In the genomic region with DNA sequence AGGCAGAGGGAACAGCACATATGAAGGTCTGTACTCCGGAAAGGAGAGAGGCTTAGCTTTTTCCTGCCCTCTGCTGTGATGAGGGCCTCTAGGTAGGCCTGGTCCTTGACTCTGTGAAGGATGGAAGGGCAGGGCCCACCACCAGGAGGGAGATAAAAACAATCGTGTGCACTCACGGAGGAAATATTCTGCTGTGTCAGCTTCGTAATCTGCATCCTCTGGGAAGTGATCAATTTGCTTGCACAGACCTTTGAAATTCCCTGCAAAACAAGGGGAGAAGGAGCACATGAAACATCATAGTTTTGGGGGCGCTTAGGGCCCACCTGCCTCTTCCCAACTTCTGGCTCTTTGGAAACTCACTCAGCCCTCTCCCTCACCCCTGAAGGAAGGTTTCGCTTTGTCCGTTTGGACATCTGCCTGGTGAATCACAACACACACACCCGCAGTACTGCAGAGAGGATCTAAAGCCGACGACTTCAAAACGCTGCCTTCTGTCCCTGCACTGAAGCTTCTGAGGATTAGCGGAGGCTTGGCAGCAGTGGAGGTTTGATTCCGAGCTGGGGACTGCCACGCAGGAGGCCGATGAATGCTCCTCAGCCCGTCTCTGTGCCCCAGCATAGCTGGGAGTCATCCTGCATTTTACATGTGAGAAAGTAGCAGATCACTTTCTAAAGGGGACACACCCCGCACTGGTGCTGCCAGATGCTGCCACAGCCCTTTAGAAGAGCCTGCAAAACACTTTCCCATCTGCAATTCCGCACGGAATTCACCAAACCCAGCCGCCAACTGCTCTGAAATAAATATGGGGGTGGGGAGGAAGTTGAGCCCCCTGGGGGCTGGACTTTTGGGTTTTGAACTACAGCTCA, we compare ENCODE assay signal across 16 cellular contexts. TPM values are rescaled to one million over a fixed set of nuclear protein-coding genes. Genes with fewer than 3 reads are reported as not detected.
DNase-seq lines count a peak whose midpoint lies in the region; ATAC-seq and TF ChIP-seq lines count a peak whose summit lies in the region.
"Had no signal": no experiment of that assay in that cellular context is flagged by ENCODE, and none has a peak within 500 bp of the region (broad histone marks: within the 10 kb centered on the region; RNA-seq: fewer than 3 reads in every experiment).

No MANE protein-coding gene starts in this region.

- no peak overlapping the region for H4K8ac ChIP-seq in IMR-90 (ENCODE audit: low read depth in 2 of 2, low read length in 2 of 2)

- H3K9ac ChIP-seq in IMR-90 (ENCODE audit: low read depth, low read length) = no peak overlapping the region
- H3K9ac ChIP-seq: KMS-11 had no signal

- intact Hi-C loops in IMR-90 (cut with micrococcal nuclease) = no loop called here

- TF ChIP-seq CTCF in IMR-90 (conservative IDR thresholded peaks at IDR 0.05; ENCODE audit: low read depth, low read length) = no peak

- no peaks in the 10 kb centered on the region for H3K4me1 Mint-ChIP-seq in activated naive CD8-positive, alpha-beta T cell treated with anti-CD3 and anti-CD28 coated beads, Interleukin-2, amount 50 U/mL, for 24 hours

- no peaks in the 10 kb centered on the region for H3K36me3 Mint-ChIP-seq in activated naive CD8-positive, alpha-beta T cell treated with anti-CD3 and anti-CD28 coated beads, Interleukin-2, amount 50 U/mL, for 24 hours (ENCODE audit: low read depth)
- H3K36me3 Mint-ChIP-seq: memory B cell had no signal

- H4K91ac ChIP-seq in IMR-90 (ENCODE audit: insufficient read depth, low read depth, low read length) = no peak overlapping the region

- no peak overlapping the region for H3K4me3 Mint-ChIP-seq in activated naive CD8-positive, alpha-beta T cell treated with anti-CD3 and anti-CD28 coated beads, Interleukin-2, amount 50 U/mL, for 24 hours
- H3K4me3 Mint-ChIP-seq: memory B cell, WTC11 had no signal

- 35% methylated on average over 9 of the region's 20 CpGs; no CpG with 5 or more reads in 1 of the 2 experiments for WGBS in IMR-90 (ENCODE audit: extremely low coverage in 2 of 2, insufficient read length in 1 of 2), 2 experiments

- dilution Hi-C loops in IMR-90 (cut with HindIII; ENCODE audit: low sequenced_read_pairs, unreplicated experiment) = no loop called here

- H4K5ac ChIP-seq in IMR-90 (ENCODE audit: low read depth, low read length) = no peak overlapping the region

- H3K4me1 ChIP-seq in IMR-90 (ENCODE audit: control insufficient read depth, insufficient read depth, low read length) = no peaks in the 10 kb centered on the region
- H3K4me1 ChIP-seq: psoas muscle had no signal

- DNase-seq in AG08395 (ENCODE audit: low spot score) = peak; percentile 90
- peak; percentile 67 for DNase-seq in IMR-90
- DNase-seq in cerebellar cortex (ENCODE audit: low spot score) = peak; percentile 54
- DNase-seq in myocyte (ENCODE audit: low read depth) = peak; percentile 58
- no peak for DNase-seq in activated naive CD8-positive, alpha-beta T cell treated with anti-CD3 and anti-CD28 coated beads, Interleukin-2, amount 50 U/mL, for 24 hours
- no peak for DNase-seq in cerebellar nuclear complex (lab: John Stamatoyannopoulos, UW)
- no peak for DNase-seq in NCI-H1436 (lab: John Stamatoyannopoulos, UW)
- DNase-seq: cortex of kidney; hypothalamus; NCI-H345; psoas muscle; stimulated activated CD4-positive, alpha-beta T cell treated with anti-CD3 and anti-CD28 coated beads, Interleukin-4, amount 100 ng/mL, for 4 hours had no signal

- H3K9me3 Mint-ChIP-seq in activated naive CD8-positive, alpha-beta T cell treated with anti-CD3 and anti-CD28 coated beads, Interleukin-2, amount 50 U/mL, for 24 hours = peaks cover 3% of the 10 kb centered on the region
- H3K9me3 Mint-ChIP-seq: memory B cell had no signal

- H3K4ac ChIP-seq in IMR-90 (ENCODE audit: low read depth, low read length) = no peak overlapping the region

- peak overlapping the region; percentile 26 for H3K4me2 ChIP-seq in IMR-90 (ENCODE audit: low read depth, low read length)
- H3K4me2 ChIP-seq: KMS-11 had no signal

- no peak overlapping the region for H3K27ac Mint-ChIP-seq in activated naive CD8-positive, alpha-beta T cell treated with anti-CD3 and anti-CD28 coated beads, Interleukin-2, amount 50 U/mL, for 24 hours
- H3K27ac Mint-ChIP-seq: memory B cell, WTC11 had no signal

- in situ Hi-C loops in IMR-90 (cut with MboI; ENCODE audit: low sequenced_read_pairs) = no loop called here

- H3K14ac ChIP-seq in IMR-90 (replicated peaks; ENCODE audit: low read depth, low read length) = 0 out of 2 replicates have a peak overlapping the region, but pooled peaks have one; percentile 52

- no peaks in the 10 kb centered on the region for H3K9me1 ChIP-seq in IMR-90 (ENCODE audit: insufficient read depth, low read length)

- no TSS peak for BruUV-seq in IMR-90 (replicated peaks; lab: Mats Ljungman, UMichigan)

- H4K20me1 ChIP-seq in IMR-90 (ENCODE audit: insufficient read depth, low read length) = no peaks in the 10 kb centered on the region

- H3K79me1 ChIP-seq in IMR-90 (ENCODE audit: low read depth in 1 of 2, low read length in 2 of 2) = no peaks in the 10 kb centered on the region

- TF ChIP-seq RAD21 in IMR-90 (IDR thresholded peaks at IDR 0.05; ENCODE audit: low read length) = no peak

- H3K4me3 ChIP-seq in IMR-90 (ENCODE audit: insufficient read depth, low read depth, low read length) = peak overlapping the region; percentile 6; the same call in 1 of the 2 replicates
- H3K4me3 ChIP-seq: psoas muscle had no signal

- H2BK120ac ChIP-seq in IMR-90 (ENCODE audit: low read depth, low read length) = no peak overlapping the region

- TF ChIP-seq POLR2A in IMR-90 (IDR thresholded peaks at IDR 0.05; ENCODE audit: low read depth, low read length) = no peak

- peaks cover 31% of the 10 kb centered on the region for H3K27me3 Mint-ChIP-seq in activated naive CD8-positive, alpha-beta T cell treated with anti-CD3 and anti-CD28 coated beads, Interleukin-2, amount 50 U/mL, for 24 hours

- no peak overlapping the region for H3K56ac ChIP-seq in IMR-90 (ENCODE audit: extremely low read depth, insufficient read depth, low read length)

- CTCF ChIA-PET in IMR-90 (lab: Yijun Ruan, JAX) = no interaction called here

- no peaks in the 10 kb centered on the region for H3K9me3 ChIP-seq in IMR-90 (ENCODE audit: control insufficient read depth, insufficient read depth, low read length)
- H3K9me3 ChIP-seq: psoas muscle had no signal

- no peak overlapping the region for H2BK15ac ChIP-seq in IMR-90 (ENCODE audit: low read depth, low read length)

- ATAC-seq in IMR-90 (ENCODE audit: low read depth) = peak; percentile 88
- no peak for ATAC-seq in activated naive CD8-positive, alpha-beta T cell treated with anti-CD3 and anti-CD28 coated beads, Interleukin-2, amount 50 U/mL, for 24 hours
- no peak for ATAC-seq in GM21360 (IDR thresholded peaks at IDR 0.05; ENCODE audit: unreplicated experiment)
- ATAC-seq: psoas muscle, WTC11 had no signal

- 0 out of 2 replicates have a peak overlapping the region, but pooled peaks have one; percentile 14 for H3K23ac ChIP-seq in IMR-90 (ENCODE audit: low read depth, low read length)

- no peak overlapping the region for H2BK5ac ChIP-seq in IMR-90 (ENCODE audit: low read depth, low read length, poor library complexity, severe bottlenecking)

- H2AK5ac ChIP-seq in IMR-90 (ENCODE audit: low read depth, low read length) = 0 out of 2 replicates have a peak overlapping the region, but pooled peaks have one; percentile 24

- peaks cover 61% of the 10 kb centered on the region for H3K27me3 ChIP-seq in IMR-90 (ENCODE audit: control insufficient read depth, insufficient read depth, low read length)

- no peak overlapping the region for H3K18ac ChIP-seq in IMR-90 (ENCODE audit: low read depth, low read length)

- H2AFZ ChIP-seq in IMR-90 (replicated peaks; ENCODE audit: low read length, poor library complexity) = peak overlapping the region; percentile 77

- no peak overlapping the region for H3K27ac ChIP-seq in IMR-90 (ENCODE audit: insufficient read depth, low read length)
- H3K27ac ChIP-seq: KMS-11, psoas muscle had no signal

- POLR2A ChIA-PET in IMR-90 (lab: Charles Lee; ENCODE audit: unreplicated experiment) = no interaction called here

- no peak overlapping the region for H2BK20ac ChIP-seq in IMR-90 (ENCODE audit: low read depth, low read length)

- no peak overlapping the region for H2AK9ac ChIP-seq in IMR-90 (replicated peaks; ENCODE audit: low read depth, low read length, poor library complexity)

- H3K36me3 ChIP-seq in IMR-90 (ENCODE audit: control insufficient read depth, insufficient read depth, low read length) = no peaks in the 10 kb centered on the region

TF ChIP-seq in IMR-90, 13 proteins besides CTCF, POLR2A, EP300 and RAD21:
- TF ChIP-seq NFE2L2 (IDR thresholded peaks at IDR 0.05; ENCODE audit: low read depth, low read length) = no peak
- peak; percentile 71; the same call in 1 of the 2 replicates for TF ChIP-seq MAFK (IDR thresholded peaks at IDR 0.05; ENCODE audit: low read depth, low read length)

RNA-seq across cellular contexts. Expression of gene EIF3D, which starts 58.6 kb away (rescaled TPM):
- total RNA-seq in IMR-90 (2012; rRNA removed) (512 and 746 TPM in 2 replicates), myocyte (408 and 477 TPM in 2 replicates)
- 335 and 339 TPM in 2 replicates for polyA plus RNA-seq in IMR-90 (2012; rRNA removed)
- polyA plus RNA-seq in IMR-90 (2012; cell fraction: cytosol; rRNA removed) = 440 and 592 TPM in 2 replicates
- polyA plus RNA-seq in IMR-90 (2012; cell fraction: nucleus; rRNA removed; ENCODE audit: low replicate concordance) = 315 and 390 TPM in 2 replicates
- polyA plus RNA-seq in myocyte (2012) = 168 TPM

Comparison
In these comparisons a context has a peak if more than half of its experiments do, and no peak if none do; other contexts are left out.
1. DNase-seq: peak in AG08395 (single experiment), IMR-90 (single experiment), cerebellar cortex (single experiment) and myocyte (single experiment); none in activated naive CD8-positive, alpha-beta T cell treated with anti-CD3 and anti-CD28 coated beads, Interleukin-2, amount 50 U/mL, for 24 hours (single experiment), cerebellar nuclear complex (0 of 2) and NCI-H1436 (single experiment).